Comparison of ENCODE assay signal across 13 cellular contexts in genomic region chr14:23069413-23069806, GRCh38. TPM values are rescaled to one million over a fixed set of nuclear protein-coding genes. Genes with fewer than 3 reads are reported as not detected.
DNase-seq lines count a peak whose midpoint lies in the region; ATAC-seq and TF ChIP-seq lines count a peak whose summit lies in the region.
"Had no signal": no experiment of that assay in that cellular context is flagged by ENCODE, and none has a peak within 500 bp of the region (broad histone marks: within the 10 kb centered on the region; RNA-seq: fewer than 3 reads in every experiment).

No MANE protein-coding gene starts in this region.

- peaks cover 34 to 51% of the 10 kb centered on the region in 2 experiments for H3K36me3 ChIP-seq in HCT116 (ENCODE audit: control insufficient read depth in 1 of 2, insufficient read depth in 2 of 2, low read length in 2 of 2)

- H3K9me2 ChIP-seq in HCT116 (ENCODE audit: insufficient read depth), result no peaks in the 10 kb centered on the region

- H3K27ac ChIP-seq in HCT116 (ENCODE audit: low read depth, low read length), result peak overlapping the region; percentile 54

- CTCF ChIA-PET in AG04449 (lab: Yijun Ruan, JAX) (interaction anchor here (0.6 to 31.7 kb wide), 43 partner anchors 9 to 549 kb away, joined by 3 to 1423 read pairs (median 7); partner anchors contain the start of genes ACIN1, AJUBA, C14orf119 and CDH24), HCT116 (lab: Charles Lee) (interaction anchor here (0.5 to 2.6 kb wide), 47 partner anchors 9 to 510 kb away, joined by 3 to 64 read pairs (median 6); partner anchors contain the start of genes ACIN1, AJUBA, C14orf119 and CDH24)

- H3K4me3 Mint-ChIP-seq in natural killer cell treated with Interleukin-12 subunit alpha and Interleukin-12 subunit beta and Interleukin-15 and Interleukin-18, amount 100 ng/mL, for 72 hours, result peak overlapping the region; percentile 66

- ATAC-seq in HCT116 (no peak), HG03439 (IDR thresholded peaks at IDR 0.05; ENCODE audit: unreplicated experiment) (no peak)
- no peak for ATAC-seq in natural killer cell treated with Interleukin-12 subunit alpha and Interleukin-12 subunit beta and Interleukin-15 and Interleukin-18, amount 100 ng/mL, for 72 hours

- H3K27me3 ChIP-seq in HCT116 (ENCODE audit: insufficient read depth, low read length), result no peaks in the 10 kb centered on the region
- H3K27me3 ChIP-seq: tibial artery had no signal

- peak overlapping the region in 1 of 2 donors; percentile 57 for H3K27ac Mint-ChIP-seq in natural killer cell treated with Interleukin-12 subunit alpha and Interleukin-12 subunit beta and Interleukin-15 and Interleukin-18, amount 100 ng/mL, for 72 hours

- RAD21 ChIA-PET in HCT116 (lab: Charles Lee; ENCODE audit: low non-redundant PET in 1 of 2, low total read pairs in 2 of 2, uncharacterized antibody in 2 of 2, unreplicated experiment in 2 of 2), result interaction anchor here (0.7 to 1.2 kb wide), 10 partner anchors 12 to 86 kb away, joined by 3 to 5 read pairs (median 3); partner anchors contain the start of genes ACIN1 (in 2 of the 2), C14orf119 (in 1 of the 2) and CDH24 (in 1 of the 2)

- DNase-seq in AG04449 (ENCODE audit: low read depth, low spot score) (no peak), HCT116 (ENCODE audit: low read depth, low spot score) (no peak), astrocyte of the cerebellum (ENCODE audit: low read depth) (no peak), SKM-1 (lab: John Stamatoyannopoulos, UW; ENCODE audit: unreplicated experiment) (no peak), DMS153 treated with DMSO at 0.1 percent for 48 hours (lab: John Stamatoyannopoulos, UW; ENCODE audit: unreplicated experiment) (no peak), OCI-M2 (lab: John Stamatoyannopoulos, UW; ENCODE audit: unreplicated experiment) (no peak)
- DNase-seq in natural killer cell treated with Interleukin-12 subunit alpha and Interleukin-12 subunit beta and Interleukin-15 and Interleukin-18, amount 100 ng/mL, for 72 hours (ENCODE audit: low spot score), result no peak
- DNase-seq: activated B cell treated with CpG ODN at 0.5 μM for 24 hours, amygdala had no signal

- in situ Hi-C loops in astrocyte of the cerebellum (cut with HindIII; ENCODE audit: low sequenced_read_pairs), result no loop called here

- peaks cover 33 to 37% of the 10 kb centered on the region in 2 donors for H3K4me1 Mint-ChIP-seq in natural killer cell treated with Interleukin-12 subunit alpha and Interleukin-12 subunit beta and Interleukin-15 and Interleukin-18, amount 100 ng/mL, for 72 hours (ENCODE audit: low read depth in 2 of 2)

- TF ChIP-seq RAD21 in HCT116 (IDR thresholded peaks at IDR 0.05; ENCODE audit: low read depth), result no peak

- intact Hi-C loops in HCT116 (cut with micrococcal nuclease), result loop anchor here (1.0 to 2.0 kb wide), 2 partner anchors 25 to 40 kb away; partner anchors contain the start of genes ACIN1 and C14orf119

- H2AFZ ChIP-seq in HCT116 (ENCODE audit: low read depth, low read length, poor library complexity, severe bottlenecking), result no peak overlapping the region

- TF ChIP-seq CTCF in AG04449 (IDR thresholded peaks at IDR 0.05; ENCODE audit: insufficient read depth, low read length, missing control alignments) (no peak), HCT116 (IDR thresholded peaks at IDR 0.05 in 2 of 3, conservative IDR thresholded peaks at IDR 0.05 in 1 of 3; ENCODE audit: borderline replicate concordance in 1 of 3, insufficient read depth in 1 of 3, low read depth in 2 of 3, low read length in 2 of 3) (no peak), astrocyte of the cerebellum (IDR thresholded peaks at IDR 0.05; ENCODE audit: low read depth, low read length, missing control alignments) (no peak)

- no peaks in the 10 kb centered on the region for H3K27me3 Mint-ChIP-seq in natural killer cell treated with Interleukin-12 subunit alpha and Interleukin-12 subunit beta and Interleukin-15 and Interleukin-18, amount 100 ng/mL, for 72 hours
- H3K27me3 Mint-ChIP-seq: activated B cell treated with CpG ODN at 0.5 μM for 24 hours had no signal

- H3K9me3 ChIP-seq in HCT116 (ENCODE audit: control insufficient read depth in 1 of 2, insufficient read depth in 1 of 2, low read depth in 1 of 2, low read length in 2 of 2), result no peaks in the 10 kb centered on the region
- H3K9me3 ChIP-seq: tibial artery had no signal

- H3K36me3 Mint-ChIP-seq in natural killer cell treated with Interleukin-12 subunit alpha and Interleukin-12 subunit beta and Interleukin-15 and Interleukin-18, amount 100 ng/mL, for 72 hours, result peaks cover 14% of the 10 kb centered on the region

- BruUV-seq in HCT116 (replicated peaks; lab: Mats Ljungman, UMichigan), result no TSS peak

- H3K4me3 ChIP-seq in AG04449 (ENCODE audit: low read depth, low read length) (peak overlapping the region; percentile 26), HCT116 (replicated peaks in 1 of 2; ENCODE audit: low read depth in 1 of 2, low read length in 2 of 2) (no peak overlapping the region), astrocyte of the cerebellum (ENCODE audit: low read depth, low read length) (peak overlapping the region; percentile 98)
- H3K4me3 ChIP-seq: lung, tibial artery had no signal

- peaks cover 66% of the 10 kb centered on the region for H3K79me2 ChIP-seq in HCT116 (ENCODE audit: insufficient read depth, low read length)

- H3K9me3 Mint-ChIP-seq in natural killer cell treated with Interleukin-12 subunit alpha and Interleukin-12 subunit beta and Interleukin-15 and Interleukin-18, amount 100 ng/mL, for 72 hours, result no peaks in the 10 kb centered on the region
- H3K9me3 Mint-ChIP-seq: activated B cell treated with CpG ODN at 0.5 μM for 24 hours had no signal

- peak overlapping the region; percentile 43 for H3K4me2 ChIP-seq in HCT116 (ENCODE audit: low read length)

- POLR2A ChIA-PET in AG04449 (lab: Yijun Ruan, JAX), result interaction anchor here (0.6 to 1.6 kb wide), 7 partner anchors 9 to 115 kb away, joined by 3 to 25 read pairs (median 4); partner anchors contain the start of genes ACIN1, C14orf119 and CDH24
- POLR2A ChIA-PET in HCT116 (lab: Charles Lee), result interaction anchor here (0.8 to 1.9 kb wide), 7 partner anchors 9 to 237 kb away, joined by 3 to 19 read pairs (median 5); partner anchors contain the start of genes ACIN1, BCL2L2 and C14orf119

- no peaks in the 10 kb centered on the region for H4K20me1 ChIP-seq in HCT116 (ENCODE audit: insufficient read depth)

- peak overlapping the region; percentile 32; the same call in 1 of the 2 replicates for H3K9ac ChIP-seq in HCT116 (ENCODE audit: low read length)

- peaks cover 29 to 36% of the 10 kb centered on the region in 2 experiments for H3K4me1 ChIP-seq in HCT116 (ENCODE audit: control insufficient read depth in 1 of 2, insufficient read depth in 2 of 2, low read length in 2 of 2)

- no peak for TF ChIP-seq POLR2A in HCT116 (IDR thresholded peaks at IDR 0.05; ENCODE audit: borderline replicate concordance, extremely low read depth, insufficient read depth, insufficient read length)

TF ChIP-seq in HCT116, 20 proteins besides CTCF, POLR2A, EP300 and RAD21 (continues in another document):
- TF ChIP-seq EGR1 (IDR thresholded peaks at IDR 0.05; ENCODE audit: low read depth) (no peak), TCF7L2 (IDR thresholded peaks at IDR 0.05; ENCODE audit: borderline replicate concordance, extremely low read depth, insufficient read depth, insufficient read length) (no peak), EZH2phosphoT487 (IDR thresholded peaks at IDR 0.05; ENCODE audit: borderline replicate concordance) (no peak), ELF1 (IDR thresholded peaks at IDR 0.05; ENCODE audit: borderline replicate concordance, low read depth) (no peak), YY1 (IDR thresholded peaks at IDR 0.05; ENCODE audit: extremely low read depth, insufficient replicate concordance, low read depth, low read length) (no peak), SRF (IDR thresholded peaks at IDR 0.05; ENCODE audit: low read depth) (no peak), POLR2AphosphoS5 (IDR thresholded peaks at IDR 0.05; ENCODE audit: low read depth, low read length) (no peak), CBX3 (IDR thresholded peaks at IDR 0.05; ENCODE audit: low read depth) (no peak), EZH2 (IDR thresholded peaks at IDR 0.05) (no peak), JUND (IDR thresholded peaks at IDR 0.05) (no peak)
- TF ChIP-seq, protein P1, sequence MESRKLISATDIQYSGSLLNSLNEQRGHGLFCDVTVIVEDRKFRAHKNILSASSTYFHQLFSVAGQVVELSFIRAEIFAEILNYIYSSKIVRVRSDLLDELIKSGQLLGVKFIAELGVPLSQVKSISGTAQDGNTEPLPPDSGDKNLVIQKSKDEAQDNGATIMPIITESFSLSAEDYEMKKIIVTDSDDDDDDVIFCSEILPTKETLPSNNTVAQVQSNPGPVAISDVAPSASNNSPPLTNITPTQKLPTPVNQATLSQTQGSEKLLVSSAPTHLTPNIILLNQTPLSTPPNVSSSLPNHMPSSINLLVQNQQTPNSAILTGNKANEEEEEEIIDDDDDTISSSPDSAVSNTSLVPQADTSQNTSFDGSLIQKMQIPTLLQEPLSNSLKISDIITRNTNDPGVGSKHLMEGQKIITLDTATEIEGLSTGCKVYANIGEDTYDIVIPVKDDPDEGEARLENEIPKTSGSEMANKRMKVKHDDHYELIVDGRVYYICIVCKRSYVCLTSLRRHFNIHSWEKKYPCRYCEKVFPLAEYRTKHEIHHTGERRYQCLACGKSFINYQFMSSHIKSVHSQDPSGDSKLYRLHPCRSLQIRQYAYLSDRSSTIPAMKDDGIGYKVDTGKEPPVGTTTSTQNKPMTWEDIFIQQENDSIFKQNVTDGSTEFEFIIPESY (IDR thresholded peaks at IDR 0.05; ENCODE audit: extremely low read depth, insufficient replicate concordance, low read length), result no peak

RNA-seq across cellular contexts. Expression of gene CDH24, which starts 12.1 kb away (rescaled TPM):
- 19.3 TPM for total RNA-seq in HCT116 (2021; ENCODE audit: unreplicated experiment)
- polyA plus RNA-seq in HCT116 (2012), result 10.7 and 11.9 TPM in 2 replicates
- total RNA-seq in natural killer cell treated with Interleukin-12 subunit alpha and Interleukin-12 subunit beta and Interleukin-15 and Interleukin-18, amount 100 ng/mL, for 72 hours, result 1 to 10 TPM in 1 of 2 donors, under 1 TPM in 1; 0.73 to 1.0 TPM

RNA-seq across cellular contexts. Expression of gene ACIN1, which starts 25.5 kb away (rescaled TPM):
- 179 TPM for total RNA-seq in HCT116 (2021; ENCODE audit: unreplicated experiment)
- 96.6 and 113 TPM in 2 replicates for polyA plus RNA-seq in HCT116 (2012)
- total RNA-seq in natural killer cell treated with Interleukin-12 subunit alpha and Interleukin-12 subunit beta and Interleukin-15 and Interleukin-18, amount 100 ng/mL, for 72 hours, result 100 to 1,000 TPM; 186 to 250 TPM

RNA-seq across cellular contexts. Expression of gene C14orf119, which starts 25.9 kb away (rescaled TPM):
- total RNA-seq in HCT116 (2021; ENCODE audit: unreplicated experiment), result 46.8 TPM
- polyA plus RNA-seq in HCT116 (2012), result 46.4 and 55.3 TPM in 2 replicates
- 10 to 100 TPM; 41.2 to 55.2 TPM for total RNA-seq in natural killer cell treated with Interleukin-12 subunit alpha and Interleukin-12 subunit beta and Interleukin-15 and Interleukin-18, amount 100 ng/mL, for 72 hours

RNA-seq across cellular contexts. Expression of gene PSMB11, which starts 27.4 kb away (rescaled TPM):
- total RNA-seq in HCT116 (2021; ENCODE audit: unreplicated experiment), result not detected
- not detected in 2 replicates for polyA plus RNA-seq in HCT116 (2012)
- not detected for total RNA-seq in natural killer cell treated with Interleukin-12 subunit alpha and Interleukin-12 subunit beta and Interleukin-15 and Interleukin-18, amount 100 ng/mL, for 72 hours
- total RNA-seq: activated B cell treated with CpG ODN at 0.5 μM for 24 hours, Daoy, lung had no signal
- polyA plus RNA-seq: lung had no signal

RNA-seq across cellular contexts. Expression of gene PSMB5, which starts 34.7 kb away (rescaled TPM):
- total RNA-seq in HCT116 (2021; ENCODE audit: unreplicated experiment), result 212 TPM
- 222 and 232 TPM in 2 replicates for polyA plus RNA-seq in HCT116 (2012)
- 100 to 1,000 TPM; 102 to 121 TPM for total RNA-seq in natural killer cell treated with Interleukin-12 subunit alpha and Interleukin-12 subunit beta and Interleukin-15 and Interleukin-18, amount 100 ng/mL, for 72 hours

Comparison
In these comparisons a context has a peak if more than half of its experiments do, and no peak if none do; other contexts are left out.
1. H3K4me3 ChIP-seq: peak in AG04449 (single experiment) and astrocyte of the cerebellum (single experiment); none in HCT116 (0 of 2).
2. RNA of gene CDH24, which starts 12.1 kb away (total RNA-seq): 19.3 TPM in HCT116 (single experiment); 0.73 to 1.0 TPM in natural killer cell treated with Interleukin-12 subunit alpha and Interleukin-12 subunit beta and Interleukin-15 and Interleukin-18, amount 100 ng/mL, for 72 hours; every median in the first group is over 10 times any median in the second.